9 cellular contexts compared by ENCODE assay signal in genomic region chr7:116229359-116229758, GRCh38. TPM values are rescaled to one million over a fixed set of nuclear protein-coding genes. Genes with fewer than 3 reads are reported as not detected.
DNase-seq lines count a peak whose midpoint lies in the region; ATAC-seq and TF ChIP-seq lines count a peak whose summit lies in the region.
"Had no signal": no experiment of that assay in that cellular context is flagged by ENCODE, and none has a peak within 500 bp of the region (broad histone marks: within the 10 kb centered on the region; RNA-seq: fewer than 3 reads in every experiment).

No MANE protein-coding gene starts in this region.

- DNase-seq in DND-41: no peak
- DNase-seq in lower lobe of right lung: no peak
- DNase-seq in activated CD8-positive, alpha-beta memory T cell treated with anti-CD3 and anti-CD28 coated beads, Interleukin-2, amount 50 U/mL, for 4 hours: no peak
- no peak for DNase-seq in stimulated activated CD4-positive, alpha-beta T cell treated with anti-CD3 and anti-CD28 coated beads, Interleukin-4, amount 100 ng/mL, for 1 hour
- DNase-seq in SHP77 treated with DMSO at 0.1 percent for 48 hours (lab: John Stamatoyannopoulos, UW): no peak
- DNase-seq in NCI-H345 (lab: John Stamatoyannopoulos, UW): no peak
- DNase-seq: T1000 had no signal

- H3K4me1 ChIP-seq in DND-41 (ENCODE audit: insufficient read depth, low read length): peaks cover 33% of the 10 kb centered on the region
- H3K4me1 ChIP-seq in lower lobe of right lung: peaks cover 54% of the 10 kb centered on the region

- H3K79me2 ChIP-seq in DND-41 (ENCODE audit: insufficient read depth, low read length): no peaks in the 10 kb centered on the region

- H4K20me1 ChIP-seq in DND-41 (ENCODE audit: insufficient read depth, low read length): no peaks in the 10 kb centered on the region

- H3K9me3 ChIP-seq in DND-41 (ENCODE audit: insufficient read depth, low read length, severe bottlenecking) (no peaks in the 10 kb centered on the region), lower lobe of right lung (no peaks in the 10 kb centered on the region)

- H3K27me3 ChIP-seq in DND-41 (ENCODE audit: insufficient read depth, low read length, poor library complexity) (no peaks in the 10 kb centered on the region), lower lobe of right lung (ENCODE audit: low read depth) (no peaks in the 10 kb centered on the region)

- no peak for ATAC-seq in DND-41 (ENCODE audit: insufficient read depth, low read depth)
- peak; percentile 51 for ATAC-seq in GM21423 (IDR thresholded peaks at IDR 0.05; ENCODE audit: unreplicated experiment)
- peak; percentile 42 for ATAC-seq in HG03565 (IDR thresholded peaks at IDR 0.05; ENCODE audit: unreplicated experiment)
- no peak for ATAC-seq in lower lobe of right lung

- H3K4me2 ChIP-seq in DND-41 (ENCODE audit: insufficient read depth, low read length): no peak overlapping the region

- no peak overlapping the region for H3K27ac ChIP-seq in DND-41 (ENCODE audit: low read length)
- peak overlapping the region; percentile 4 for H3K27ac ChIP-seq in lower lobe of right lung

- no peak overlapping the region for H3K4me3 ChIP-seq in DND-41 (ENCODE audit: low read depth in 1 of 2, low read length in 2 of 2)
- no peak overlapping the region for H3K4me3 ChIP-seq in lower lobe of right lung

- TF ChIP-seq CTCF in DND-41 (IDR thresholded peaks at IDR 0.05; ENCODE audit: borderline replicate concordance, extremely low read depth, low read length, poor library complexity, severe bottlenecking) (no peak), lower lobe of right lung (IDR thresholded peaks at IDR 0.05) (no peak)

- intact Hi-C loops in lower lobe of right lung (cut with DNase I): no loop called here

- H3K9ac ChIP-seq in DND-41 (ENCODE audit: low read depth, low read length): no peak overlapping the region

- no peaks in the 10 kb centered on the region for H3K36me3 ChIP-seq in DND-41 (ENCODE audit: insufficient read depth, low read length)
- H3K36me3 ChIP-seq in lower lobe of right lung: no peaks in the 10 kb centered on the region

- peak overlapping the region; percentile 53 for H2AFZ ChIP-seq in DND-41 (ENCODE audit: low read depth, low read length)

RNA-seq across cellular contexts. Expression of gene TES, which starts 19.0 kb away (rescaled TPM):
- 74.5 TPM for total RNA-seq in lower lobe of right lung

Comparison
In these comparisons a context has a peak if more than half of its experiments do, and no peak if none do; other contexts are left out.
1. ATAC-seq: peak in GM21423 (single experiment) and HG03565 (single experiment); none in DND-41 (single experiment) and lower lobe of right lung (0 of 2).